In the genomic region with DNA sequence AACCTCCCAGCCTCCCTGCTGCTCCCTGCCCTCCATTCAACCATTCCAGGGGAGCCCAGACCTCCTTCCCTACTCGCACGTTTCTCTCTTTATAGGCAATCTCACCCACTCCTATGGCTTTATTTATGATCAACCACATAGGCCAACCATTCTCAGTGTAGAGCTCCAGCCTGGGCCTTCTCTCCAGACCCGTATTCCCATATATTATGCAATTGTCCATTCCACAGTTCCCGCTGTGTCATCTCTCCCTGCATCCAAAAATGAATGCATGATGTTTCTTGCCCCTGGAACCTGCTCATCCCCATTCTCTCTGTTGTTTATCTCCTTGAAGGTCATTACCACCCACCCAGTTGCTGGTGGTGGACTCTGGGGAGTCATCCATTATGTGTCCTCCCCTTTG, we compare ENCODE assay signal across 34 cellular contexts.
"Had no signal": no experiment of that assay in that cellular context is flagged by ENCODE, and none has a peak within 500 bp of the region (broad histone marks: within the 10 kb centered on the region; RNA-seq: fewer than 3 reads in every experiment).

No MANE protein-coding gene starts in this region.

- FAIRE-seq: endometrium, endothelial cell of umbilical vein, frontal cortex had no signal

- H3K27ac Mint-ChIP-seq: activated B cell treated with CpG ODN at 0.5 μM for 24 hours; activated CD4-positive, alpha-beta memory T cell treated with anti-CD3 and anti-CD28 coated beads, Interleukin-2, amount 10 ng/mL, durations not matched to agents 7 days and 5 days; activated naive CD4-positive, alpha-beta T cell treated with anti-CD3 and anti-CD28 coated beads for 36 hours; activated naive CD4-positive, alpha-beta T cell treated with anti-CD3 and anti-CD28 coated beads, Interleukin-2, amount 50 U/mL, for 24 hours; activated naive CD8-positive, alpha-beta T cell treated with anti-CD3 and anti-CD28 coated beads for 36 hours; activated naive CD8-positive, alpha-beta T cell treated with anti-CD3 and anti-CD28 coated beads, Interleukin-2, amount 50 U/mL, for 24 hours; activated T-cell treated with anti-CD3 and anti-CD28 coated beads, Interleukin-2, amount 50 U/mL, for 24 hours; activated T-cell treated with anti-CD3 and anti-CD28 coated beads, Interleukin-2, amount 50 U/mL, for 72 hours; activated T-helper 2 cell treated with anti-CD3 and anti-CD28 coated beads, Interferon-gamma antibody, Interleukin-2, Interleukin-4, amounts not matched to agents 10 μg/mL and 5 μg/mL and 100 μg/mL, durations not matched to agents 14 hours and 24 hours and 36 hours; T-helper 17 cell; T-helper 2 cell treated with Interferon-gamma antibody and Interleukin-4, amounts not matched to agents 5 μg/mL and 100 μg/mL, for 36 hours had no signal

- ATAC-seq: activated CD4-positive, CD25-positive, alpha-beta regulatory T cell treated with anti-CD3 and anti-CD28 coated beads, Interleukin-2, amount 50 U/mL, for 24 hours; activated naive CD8-positive, alpha-beta T cell treated with anti-CD3 and anti-CD28 coated beads, Interleukin-2, amount 50 U/mL, for 24 hours; activated T-cell treated with anti-CD3 and anti-CD28 coated beads, Interleukin-2, amount 50 U/mL, for 72 hours; body of pancreas; T-helper 17 cell had no signal

- H3K9me3 ChIP-seq: adrenal gland, body of pancreas, colonic mucosa had no signal

- H3K9me3 Mint-ChIP-seq: activated CD4-positive, alpha-beta memory T cell treated with anti-CD3 and anti-CD28 coated beads, Interleukin-2, amount 10 ng/mL, durations not matched to agents 7 days and 5 days; activated naive CD4-positive, alpha-beta T cell treated with anti-CD3 and anti-CD28 coated beads, Interleukin-2, amount 50 U/mL, for 24 hours; activated T-cell treated with anti-CD3 and anti-CD28 coated beads, Interleukin-2, amount 50 U/mL, for 24 hours; activated T-cell treated with anti-CD3 and anti-CD28 coated beads, Interleukin-2, amount 50 U/mL, for 72 hours; T-helper 2 cell treated with Interferon-gamma antibody and Interleukin-4, amounts not matched to agents 5 μg/mL and 100 μg/mL, for 36 hours had no signal

- DNase-seq: activated B cell treated with CpG ODN at 0.5 μM for 24 hours; activated CD4-positive, alpha-beta memory T cell treated with anti-CD3 and anti-CD28 coated beads, Interleukin-2, amount 10 ng/mL, durations not matched to agents 7 days and 5 days; activated CD4-positive, alpha-beta T cell treated with anti-CD3 and anti-CD28 coated beads for 48 hours; activated CD4-positive, alpha-beta T cell treated with anti-CD3 and anti-CD28 coated beads, Interleukin-2, amount 50 U/mL, for 4 hours; activated CD8-positive, alpha-beta memory T cell treated with anti-CD3 and anti-CD28 coated beads, Interleukin-2, amount 50 U/mL, for 48 hours; activated effector memory CD4-positive, alpha-beta T cell treated with anti-CD3 and anti-CD28 coated beads, Interleukin-2, amount 50 U/mL, for 16 hours; activated naive CD4-positive, alpha-beta T cell treated with anti-CD3 and anti-CD28 coated beads for 36 hours; activated naive CD8-positive, alpha-beta T cell treated with anti-CD3 and anti-CD28 coated beads for 36 hours; activated naive CD8-positive, alpha-beta T cell treated with anti-CD3 and anti-CD28 coated beads, Interleukin-2, amount 50 U/mL, for 24 hours; activated T-cell treated with anti-CD3 and anti-CD28 coated beads for 4 hours; activated T-cell treated with anti-CD3 and anti-CD28 coated beads, Interleukin-2, amount 50 U/mL, for 24 hours; activated T-cell treated with anti-CD3 and anti-CD28 coated beads, Interleukin-2, amount 50 U/mL, for 72 hours; adrenal gland; amygdala; aorta; body of pancreas; central memory CD4-positive, alpha-beta T cell; cerebellar nuclear complex; colonic mucosa; effector CD8-positive, alpha-beta T cell; foreskin fibroblast; T-helper 1 cell; T-helper 17 cell; T1000; WERI-Rb-1 had no signal

- H3K4me3 Mint-ChIP-seq: activated B cell treated with CpG ODN at 0.5 μM for 24 hours; activated CD4-positive, alpha-beta memory T cell treated with anti-CD3 and anti-CD28 coated beads, Interleukin-2, amount 10 ng/mL, durations not matched to agents 7 days and 5 days; activated naive CD4-positive, alpha-beta T cell treated with anti-CD3 and anti-CD28 coated beads for 36 hours; activated naive CD4-positive, alpha-beta T cell treated with anti-CD3 and anti-CD28 coated beads, Interleukin-2, amount 50 U/mL, for 24 hours; activated naive CD8-positive, alpha-beta T cell treated with anti-CD3 and anti-CD28 coated beads for 36 hours; activated naive CD8-positive, alpha-beta T cell treated with anti-CD3 and anti-CD28 coated beads, Interleukin-2, amount 50 U/mL, for 24 hours; activated T-cell treated with anti-CD3 and anti-CD28 coated beads, Interleukin-2, amount 50 U/mL, for 24 hours; activated T-cell treated with anti-CD3 and anti-CD28 coated beads, Interleukin-2, amount 50 U/mL, for 72 hours; T-helper 17 cell; T-helper 2 cell treated with Interferon-gamma antibody and Interleukin-4, amounts not matched to agents 5 μg/mL and 100 μg/mL, for 36 hours had no signal

- H3K36me3 Mint-ChIP-seq: activated naive CD4-positive, alpha-beta T cell treated with anti-CD3 and anti-CD28 coated beads, Interleukin-2, amount 50 U/mL, for 24 hours; activated naive CD8-positive, alpha-beta T cell treated with anti-CD3 and anti-CD28 coated beads for 36 hours had no signal

- H3K4me1 ChIP-seq: adrenal gland, body of pancreas, colonic mucosa had no signal

- H3K36me3 ChIP-seq: adrenal gland, cardiac muscle cell, colonic mucosa, WERI-Rb-1 had no signal

- H3K27me3 Mint-ChIP-seq: activated B cell treated with CpG ODN at 0.5 μM for 24 hours; activated CD4-positive, alpha-beta memory T cell treated with anti-CD3 and anti-CD28 coated beads, Interleukin-2, amount 10 ng/mL, durations not matched to agents 7 days and 5 days; activated naive CD4-positive, alpha-beta T cell treated with anti-CD3 and anti-CD28 coated beads, Interleukin-2, amount 50 U/mL, for 24 hours; activated naive CD8-positive, alpha-beta T cell treated with anti-CD3 and anti-CD28 coated beads for 36 hours; activated naive CD8-positive, alpha-beta T cell treated with anti-CD3 and anti-CD28 coated beads, Interleukin-2, amount 50 U/mL, for 24 hours; activated T-cell treated with anti-CD3 and anti-CD28 coated beads, Interleukin-2, amount 50 U/mL, for 24 hours; T-helper 17 cell had no signal

- H3K4me3 ChIP-seq: adrenal gland, body of pancreas, cardiac muscle cell, colonic mucosa had no signal

- H3K27me3 ChIP-seq: adrenal gland, body of pancreas, cardiac muscle cell, colonic mucosa had no signal

- H3K27ac ChIP-seq: adrenal gland, body of pancreas, cardiac muscle cell, colonic mucosa, epithelial cell of prostate, WERI-Rb-1 had no signal
